ENCODE assay signal across 8 cellular contexts in genomic region chr2:224038049-224038829, GRCh38. TPM values are rescaled to one million over a fixed set of nuclear protein-coding genes. Genes with fewer than 3 reads are reported as not detected.
DNase-seq lines count a peak whose midpoint lies in the region; ATAC-seq, FAIRE-seq and TF ChIP-seq lines count a peak whose summit lies in the region.

No MANE protein-coding gene starts in this region.

- POLR2A ChIA-PET in endothelial cell of umbilical vein (lab: Charles Lee): no interaction called here

- CTCF ChIA-PET in endothelial cell of umbilical vein (lab: Charles Lee): interaction anchor here (0.6 to 2.3 kb wide), 5 partner anchors 43 to 245 kb away, joined by 3 to 22 read pairs (median 9); no protein-coding TSS in a partner anchor

- intact Hi-C loops in endothelial cell of umbilical vein (cut with micrococcal nuclease): loop anchor here (1.0 to 5.0 kb wide), 4 partner anchors 45 to 137 kb away; no protein-coding TSS in a partner anchor

- peak overlapping the region; percentile 79 for H2AFZ ChIP-seq in endothelial cell of umbilical vein (ENCODE audit: low read depth, low read length)

- TF ChIP-seq CTCF in endothelial cell of umbilical vein (IDR thresholded peaks at IDR 0.05; ENCODE audit: extremely low read depth in 1 of 2, insufficient read depth in 1 of 2, low read depth in 1 of 2, low read length in 2 of 2): no peak

- TF ChIP-seq POLR2A in endothelial cell of umbilical vein (IDR thresholded peaks at IDR 0.05; ENCODE audit: low read depth, low read length): no peak

- peaks cover 24 to 41% of the 10 kb centered on the region in 2 experiments for H3K27me3 ChIP-seq in endothelial cell of umbilical vein (ENCODE audit: control insufficient read depth in 2 of 2, insufficient read depth in 2 of 2, low read length in 2 of 2)

- peak overlapping the region; percentile 25 to 73 (median 41) for H3K4me3 ChIP-seq in endothelial cell of umbilical vein (replicated peaks in 1 of 3; ENCODE audit: insufficient read depth in 1 of 3, low read depth in 1 of 3, low read length in 3 of 3)

- no peaks in the 10 kb centered on the region for H3K79me2 ChIP-seq in endothelial cell of umbilical vein (ENCODE audit: control insufficient read depth, insufficient read depth, low read length)

- peak overlapping the region; percentile 71 for H3K4me2 ChIP-seq in endothelial cell of umbilical vein (ENCODE audit: insufficient read depth, low read length)

- dilution Hi-C loops in endothelial cell of umbilical vein (cut with MboI; ENCODE audit: extremely low pct_ligation_motif_present, low sequenced_read_pairs): no loop called here

- H3K27ac ChIP-seq in endothelial cell of umbilical vein (ENCODE audit: insufficient read depth, low read depth, low read length): no peak overlapping the region

- H3K9ac ChIP-seq in endothelial cell of umbilical vein (replicated peaks; ENCODE audit: extremely low read depth, insufficient read depth, low read length): no peak overlapping the region

- TSS peak; percentile 25 for BruUV-seq in endothelial cell of umbilical vein (replicated peaks; lab: Mats Ljungman, UMichigan)

- peak; percentile 73 for DNase-seq in GM03348 (ENCODE audit: low spot score)
- DNase-seq in M059J (ENCODE audit: low read depth): peak; percentile 62
- peak; percentile 13 to 21 for DNase-seq in activated CD4-positive, alpha-beta T cell treated with anti-CD3 and anti-CD28 coated beads, Interleukin-2, amount 50 U/mL, for 24 hours (ENCODE audit: low read depth in 1 of 2, low spot score in 1 of 2)
- DNase-seq in endothelial cell of umbilical vein (ENCODE audit: low read depth, low spot score): peak; percentile 16
- DNase-seq in mucosa of gallbladder (ENCODE audit: low spot score): peak; percentile 19
- peak; percentile 61 for DNase-seq in stimulated activated naive CD8-positive, alpha-beta T cell treated with anti-CD3 and anti-CD28 coated beads, Interleukin-15, Interleukin-2, amounts not matched to agents 100 U/mL and 50 U/mL, for 24 hours
- no peak for DNase-seq in NCI-H774 (lab: John Stamatoyannopoulos, UW)

- H3K9me3 ChIP-seq in endothelial cell of umbilical vein (replicated peaks; ENCODE audit: control insufficient read depth, insufficient read depth, low read length): no peaks in the 10 kb centered on the region

- no peaks in the 10 kb centered on the region for H3K36me3 ChIP-seq in endothelial cell of umbilical vein (ENCODE audit: control insufficient read depth in 2 of 2, extremely low read depth in 1 of 2, insufficient read depth in 2 of 2, low read length in 2 of 2)

- peak; percentile 4 for FAIRE-seq in endothelial cell of umbilical vein (lab: Jason Lieb, UNC)

- no peaks in the 10 kb centered on the region for H3K9me1 ChIP-seq in endothelial cell of umbilical vein (replicated peaks; ENCODE audit: control insufficient read depth, extremely low read depth, insufficient read depth, low read length)

- peaks cover 6% of the 10 kb centered on the region for H3K4me1 ChIP-seq in endothelial cell of umbilical vein (ENCODE audit: control insufficient read depth, extremely low read depth, insufficient read depth, low read length)

- no peaks in the 10 kb centered on the region for H4K20me1 ChIP-seq in endothelial cell of umbilical vein (replicated peaks; ENCODE audit: control insufficient read depth, extremely low read depth, insufficient read depth, low read length)

- peak; percentile 43 for ATAC-seq in GM21786 (IDR thresholded peaks at IDR 0.05; ENCODE audit: unreplicated experiment)
- peak; percentile 55 for ATAC-seq in stimulated activated naive CD8-positive, alpha-beta T cell treated with anti-CD3 and anti-CD28 coated beads, Interleukin-15, Interleukin-2, amounts not matched to agents 100 U/mL and 50 U/mL, for 24 hours

TF ChIP-seq in endothelial cell of umbilical vein, 7 proteins besides CTCF, POLR2A, EP300 and RAD21:
- TF ChIP-seq EZH2 (IDR thresholded peaks at IDR 0.05; ENCODE audit: borderline replicate concordance, low read depth, low read length, severe bottlenecking): no peak
- no peak for TF ChIP-seq POLR2AphosphoS5 (IDR thresholded peaks at IDR 0.05; ENCODE audit: insufficient read depth, low read depth, low read length)
- TF ChIP-seq MAX (IDR thresholded peaks at IDR 0.05; ENCODE audit: insufficient read depth, insufficient read length): no peak
- no peak for TF ChIP-seq JUN (IDR thresholded peaks at IDR 0.05; ENCODE audit: borderline replicate concordance, insufficient read depth, insufficient read length, low read depth)
- no peak for TF ChIP-seq MYC (IDR thresholded peaks at IDR 0.05; ENCODE audit: low read depth, low read length)
- no peak for TF ChIP-seq FOS (IDR thresholded peaks at IDR 0.05; ENCODE audit: borderline replicate concordance, insufficient read depth, low read length)
- no peak for TF ChIP-seq GATA2 (IDR thresholded peaks at IDR 0.05; ENCODE audit: insufficient read depth, insufficient read length, low read depth, low read length)

RNA-seq across cellular contexts. Expression of gene SERPINE2, which starts 0.8 kb away (rescaled TPM):
- 231 and 246 TPM in 2 replicates for total RNA-seq in M059J (2014; rRNA removed; shearing (Covaris generic))
- 8.8 and 15.5 TPM in 2 replicates for total RNA-seq in endothelial cell of umbilical vein
- 2.5 and 4.0 TPM in 2 replicates for polyA plus RNA-seq in endothelial cell of umbilical vein
- polyA plus RNA-seq in endothelial cell of umbilical vein (2011; cell fraction: cytosol; rRNA removed): 2.9 and 3.4 TPM in 2 replicates
- polyA plus RNA-seq in endothelial cell of umbilical vein (2011; cell fraction: nucleus; rRNA removed): 2.4 and 3.1 TPM in 2 replicates
- polyA plus RNA-seq in endothelial cell of umbilical vein (2012): 12.5 and 20.1 TPM in 2 replicates
- polyA minus RNA-seq in endothelial cell of umbilical vein: 2.3 and 5.9 TPM in 2 replicates
- polyA minus RNA-seq in endothelial cell of umbilical vein (2011; cell fraction: cytosol; rRNA and poly(A)+ RNA removed): 1.4 TPM
- polyA minus RNA-seq in endothelial cell of umbilical vein (2011; cell fraction: nucleus; rRNA and poly(A)+ RNA removed): 1.5 and 3.3 TPM in 2 replicates
- total RNA-seq in mucosa of gallbladder: 32.5 TPM
